In the genomic region with DNA sequence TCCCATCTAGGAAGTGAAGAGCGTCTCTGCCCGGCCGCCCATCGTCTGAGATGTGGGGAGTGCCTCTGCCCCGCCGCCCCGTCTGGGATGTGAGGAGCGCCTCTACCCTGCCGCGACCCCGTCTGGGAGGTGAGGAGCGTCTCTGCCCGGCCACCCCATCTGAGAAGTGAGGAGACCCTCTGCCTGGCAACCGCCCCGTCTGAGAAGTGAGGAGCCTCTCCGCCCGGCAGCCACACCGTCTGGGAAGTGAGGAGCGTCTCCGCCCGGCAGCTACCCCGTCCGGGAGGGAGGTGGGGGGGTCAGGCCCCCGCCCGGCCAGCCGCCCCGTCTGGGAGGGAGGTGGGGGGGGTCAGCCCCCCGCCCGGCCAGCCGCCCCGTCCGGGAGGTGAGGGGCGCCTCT, we compare ENCODE assay signal across 15 cellular contexts. TPM values are rescaled to one million over a fixed set of nuclear protein-coding genes. Genes with fewer than 3 reads are reported as not detected.
"Had no signal": no experiment of that assay in that cellular context is flagged by ENCODE, and none has a peak within 500 bp of the region (broad histone marks: within the 10 kb centered on the region; RNA-seq: fewer than 3 reads in every experiment).

No MANE protein-coding gene starts in this region.

RNA-seq across cellular contexts. Expression of a gene that starts 3.3 kb away (rescaled TPM):
- total RNA-seq: activated B cell treated with CpG ODN at 0.5 μM for 24 hours; activated CD4-positive, alpha-beta memory T cell treated with anti-CD3 and anti-CD28 coated beads for 36 hours; activated CD4-positive, alpha-beta memory T cell treated with anti-CD3 and anti-CD28 coated beads, Interleukin-2, amount 10 ng/mL, durations not matched to agents 7 days and 5 days; activated CD4-positive, alpha-beta T cell treated with anti-CD3 and anti-CD28 coated beads for 36 hours; activated CD4-positive, alpha-beta T cell treated with anti-CD3 and anti-CD28 coated beads, Interleukin-2, amount 10 ng/mL, durations not matched to agents 24 days and 14 days; activated CD4-positive, alpha-beta T cell treated with anti-CD3 and anti-CD28 coated beads, Interleukin-2, amount 10 ng/mL, durations not matched to agents 7 days and 5 days; activated CD8-positive, alpha-beta memory T cell treated with anti-CD3 and anti-CD28 coated beads for 36 hours; activated CD8-positive, alpha-beta memory T cell treated with anti-CD3 and anti-CD28 coated beads, Interleukin-2, amount 10 ng/mL, durations not matched to agents 7 days and 5 days; activated CD8-positive, alpha-beta T cell treated with anti-CD3 and anti-CD28 coated beads for 36 hours; activated CD8-positive, alpha-beta T cell treated with anti-CD3 and anti-CD28 coated beads, Interleukin-2, amount 10 ng/mL, durations not matched to agents 7 days and 5 days; T-cell; T-helper 1 cell treated with Interleukin-12 subunit alpha and Interleukin-12 subunit beta and Interleukin-4 antibody, amounts not matched to agents 30 ng/mL and 1 ng/mL, for 36 hours; T-helper 17 cell; T-helper 2 cell treated with Interferon-gamma antibody and Interleukin-4, amounts not matched to agents 100 ng/mL and 5 ng/mL, for 36 hours; WTC11 had no signal

RNA-seq across cellular contexts. Expression of a gene that starts 29.8 kb away (rescaled TPM):
- total RNA-seq: activated B cell treated with CpG ODN at 0.5 μM for 24 hours; activated CD4-positive, alpha-beta memory T cell treated with anti-CD3 and anti-CD28 coated beads for 36 hours; activated CD4-positive, alpha-beta memory T cell treated with anti-CD3 and anti-CD28 coated beads, Interleukin-2, amount 10 ng/mL, durations not matched to agents 7 days and 5 days; activated CD4-positive, alpha-beta T cell treated with anti-CD3 and anti-CD28 coated beads for 36 hours; activated CD4-positive, alpha-beta T cell treated with anti-CD3 and anti-CD28 coated beads, Interleukin-2, amount 10 ng/mL, durations not matched to agents 24 days and 14 days; activated CD4-positive, alpha-beta T cell treated with anti-CD3 and anti-CD28 coated beads, Interleukin-2, amount 10 ng/mL, durations not matched to agents 7 days and 5 days; activated CD8-positive, alpha-beta memory T cell treated with anti-CD3 and anti-CD28 coated beads for 36 hours; activated CD8-positive, alpha-beta memory T cell treated with anti-CD3 and anti-CD28 coated beads, Interleukin-2, amount 10 ng/mL, durations not matched to agents 7 days and 5 days; activated CD8-positive, alpha-beta T cell treated with anti-CD3 and anti-CD28 coated beads for 36 hours; activated CD8-positive, alpha-beta T cell treated with anti-CD3 and anti-CD28 coated beads, Interleukin-2, amount 10 ng/mL, durations not matched to agents 7 days and 5 days; T-helper 1 cell treated with Interleukin-12 subunit alpha and Interleukin-12 subunit beta and Interleukin-4 antibody, amounts not matched to agents 30 ng/mL and 1 ng/mL, for 36 hours; T-helper 17 cell; T-helper 2 cell treated with Interferon-gamma antibody and Interleukin-4, amounts not matched to agents 100 ng/mL and 5 ng/mL, for 36 hours had no signal
